ENCODE assay signal across 2 cellular contexts in genomic region chr3:16918683-16919025, GRCh38.
TF ChIP-seq lines count a peak whose summit lies in the region.

No MANE protein-coding gene starts in this region.

TF ChIP-seq in liver, 16 proteins besides CTCF, POLR2A, EP300 and RAD21 (continued from another document):
- peak; percentile 38 for TF ChIP-seq FOXA2 (IDR thresholded peaks at IDR 0.05)
- no peak for TF ChIP-seq EGR1 (IDR thresholded peaks at IDR 0.05; ENCODE audit: low read depth in 2 of 2)
- TF ChIP-seq YY1 (IDR thresholded peaks at IDR 0.05), result no peak
- TF ChIP-seq ZBTB33 (IDR thresholded peaks at IDR 0.05), result peak; percentile 55
- TF ChIP-seq FOXA1 (IDR thresholded peaks at IDR 0.05), result no peak
- TF ChIP-seq MAX (IDR thresholded peaks at IDR 0.05), result no peak
- peak; percentile 46 for TF ChIP-seq REST (IDR thresholded peaks at IDR 0.05)
- peak; percentile 70 to 77 for TF ChIP-seq RXRA (IDR thresholded peaks at IDR 0.05)
- TF ChIP-seq JUND (IDR thresholded peaks at IDR 0.05), result peak in 1 of 2 donors; percentile 51
- peak; percentile 85 for TF ChIP-seq SP1 (IDR thresholded peaks at IDR 0.05)
- TF ChIP-seq HNF4G (IDR thresholded peaks at IDR 0.05), result peak; percentile 83
- TF ChIP-seq HNF4A (conservative IDR thresholded peaks at IDR 0.05), result peak; percentile 92 to 94
- no peak for TF ChIP-seq GABPA (IDR thresholded peaks at IDR 0.05 in 1 of 2, conservative IDR thresholded peaks at IDR 0.05 in 1 of 2)
- no peak for TF ChIP-seq NR2F2 (IDR thresholded peaks at IDR 0.05)
- TF ChIP-seq ATF3 (IDR thresholded peaks at IDR 0.05), result no peak

TF ChIP-seq in HepG2, 621 proteins besides CTCF, POLR2A, EP300 and RAD21:
- TF ChIP-seq ZNF777 (CRISPR knock-in tag; IDR thresholded peaks at IDR 0.05) (no peak), ZNF30 (CRISPR knock-in tag; IDR thresholded peaks at IDR 0.05) (no peak), CC2D1A (CRISPR knock-in tag; IDR thresholded peaks at IDR 0.05) (no peak), ZNF282 (IDR thresholded peaks at IDR 0.05; ENCODE audit: partially characterized antibody) (no peak), ZNF615 (CRISPR knock-in tag; IDR thresholded peaks at IDR 0.05; ENCODE audit: borderline replicate concordance) (no peak), KLF16 (CRISPR knock-in tag; IDR thresholded peaks at IDR 0.05) (no peak), ARNT (IDR thresholded peaks at IDR 0.05) (no peak), EED (CRISPR knock-in tag; IDR thresholded peaks at IDR 0.05) (no peak), ZNF343 (CRISPR knock-in tag; IDR thresholded peaks at IDR 0.05) (no peak), ZNF776 (CRISPR knock-in tag; IDR thresholded peaks at IDR 0.05) (no peak), U2AF1 (optimal IDR thresholded peaks at IDR 0.05; ENCODE audit: low read depth, low read length) (no peak), SRF (IDR thresholded peaks at IDR 0.05; ENCODE audit: low read depth, low read length) (no peak), SIN3B (IDR thresholded peaks at IDR 0.05; ENCODE audit: low read length) (no peak), JUND (CRISPR knock-in tag; IDR thresholded peaks at IDR 0.05) (no peak), ZNF652 (CRISPR knock-in tag; IDR thresholded peaks at IDR 0.05; ENCODE audit: borderline replicate concordance, low read depth) (no peak), ZFP41 (CRISPR knock-in tag; IDR thresholded peaks at IDR 0.05; ENCODE audit: borderline replicate concordance) (no peak)
